22 cellular contexts compared by ENCODE assay signal in the genomic region with DNA sequence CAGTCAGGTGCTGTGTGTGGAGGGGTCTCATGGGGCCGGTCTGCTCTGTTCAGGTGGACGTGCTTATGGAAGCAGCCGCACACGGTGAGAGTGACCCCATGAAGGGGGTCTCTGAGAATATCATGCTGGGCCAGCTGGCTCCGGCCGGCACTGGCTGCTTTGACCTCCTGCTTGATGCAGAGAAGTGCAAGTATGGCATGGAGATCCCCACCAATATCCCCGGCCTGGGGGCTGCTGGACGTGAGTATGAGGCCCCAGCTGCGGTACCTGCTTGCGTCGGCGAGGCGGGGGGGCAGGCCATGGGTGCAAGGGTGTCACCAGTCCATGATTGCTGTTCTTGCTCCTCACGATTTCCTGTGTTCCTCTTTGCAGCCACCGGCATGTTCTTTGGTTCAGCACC. TPM values are rescaled to one million over a fixed set of nuclear protein-coding genes. Genes with fewer than 3 reads are reported as not detected.
DNase-seq lines count a peak whose midpoint lies in the region; ATAC-seq lines count a peak whose summit lies in the region.
"Had no signal": no experiment of that assay in that cellular context is flagged by ENCODE, and none has a peak within 500 bp of the region (broad histone marks: within the 10 kb centered on the region; RNA-seq: fewer than 3 reads in every experiment).

No MANE protein-coding gene starts in this region.

- no peak overlapping the region for H3K18ac ChIP-seq in neuronal stem cell (ENCODE audit: low read length)

- no peaks in the 10 kb centered on the region for H3K4me1 ChIP-seq in neuronal stem cell (ENCODE audit: control insufficient read depth in 2 of 2, insufficient read depth in 1 of 2, low read depth in 1 of 2, low read length in 2 of 2)
- H3K4me1 ChIP-seq: A549, Caco-2 had no signal

- H3K23ac ChIP-seq in neuronal stem cell (ENCODE audit: low read depth, low read length, poor library complexity), result no peak overlapping the region

- H3K4me3 Mint-ChIP-seq in activated T-cell treated with anti-CD3 and anti-CD28 coated beads, Interleukin-2, amount 50 U/mL, for 24 hours, result no peak overlapping the region
- H3K4me3 Mint-ChIP-seq in T-helper 17 cell, result peak overlapping the region; percentile 47
- H3K4me3 Mint-ChIP-seq in effector memory CD8-positive, alpha-beta T cell, result no peak overlapping the region
- H3K4me3 Mint-ChIP-seq: HFFc6 had no signal

- no peak overlapping the region for H3K27ac ChIP-seq in neuronal stem cell (replicated peaks; ENCODE audit: low read length)
- H3K27ac ChIP-seq: 22Rv1, A549, C4-2B had no signal

- H3K9me3 ChIP-seq in T-helper 17 cell (ENCODE audit: control insufficient read depth, low read length, poor library complexity, severe bottlenecking) (no peaks in the 10 kb centered on the region), neuronal stem cell (replicated peaks in 1 of 2; ENCODE audit: control insufficient read depth in 2 of 2, insufficient read depth in 1 of 2, low read depth in 1 of 2, low read length in 2 of 2) (no peaks in the 10 kb centered on the region)
- H3K9me3 ChIP-seq: A549, Caco-2 had no signal

- H3K27me3 Mint-ChIP-seq in activated T-cell treated with anti-CD3 and anti-CD28 coated beads, Interleukin-2, amount 50 U/mL, for 24 hours, result no peaks in the 10 kb centered on the region
- no peaks in the 10 kb centered on the region for H3K27me3 Mint-ChIP-seq in T-helper 17 cell
- H3K27me3 Mint-ChIP-seq in effector memory CD8-positive, alpha-beta T cell, result no peaks in the 10 kb centered on the region
- H3K27me3 Mint-ChIP-seq: CD4-positive, alpha-beta T cell had no signal

- H3K79me1 ChIP-seq in neuronal stem cell (ENCODE audit: low read depth, low read length), result no peaks in the 10 kb centered on the region

- peak; percentile 4 for ATAC-seq in T-helper 17 cell
- no peak for ATAC-seq in effector memory CD8-positive, alpha-beta T cell (replicated peaks)
- ATAC-seq in GM21528 (IDR thresholded peaks at IDR 0.05; ENCODE audit: low FRiP score, unreplicated experiment), result no peak
- ATAC-seq: HCT116 had no signal

- H3K4me1 Mint-ChIP-seq in activated T-cell treated with anti-CD3 and anti-CD28 coated beads, Interleukin-2, amount 50 U/mL, for 24 hours (ENCODE audit: low read depth), result no peaks in the 10 kb centered on the region
- peaks cover 10% of the 10 kb centered on the region for H3K4me1 Mint-ChIP-seq in T-helper 17 cell
- no peaks in the 10 kb centered on the region for H3K4me1 Mint-ChIP-seq in effector memory CD8-positive, alpha-beta T cell (ENCODE audit: low read depth in 2 of 2)

- H2AK5ac ChIP-seq in neuronal stem cell (ENCODE audit: low read depth, low read length), result no peak overlapping the region

- H3K4ac ChIP-seq in neuronal stem cell (ENCODE audit: low read length), result peak overlapping the region; percentile 44

- H2BK120ac ChIP-seq in neuronal stem cell (ENCODE audit: low read depth, low read length), result no peak overlapping the region

- H3K36me3 ChIP-seq in neuronal stem cell (replicated peaks in 1 of 2; ENCODE audit: control insufficient read depth in 2 of 2, insufficient read depth in 2 of 2, low read length in 2 of 2), result peaks cover 54 to 91% of the 10 kb centered on the region in 2 donors

- H2AFZ ChIP-seq in neuronal stem cell (ENCODE audit: low read length), result no peak overlapping the region

- H4K8ac ChIP-seq in neuronal stem cell (ENCODE audit: low read depth, low read length), result no peak overlapping the region

- H4K91ac ChIP-seq in neuronal stem cell (ENCODE audit: low read depth, low read length, poor library complexity), result no peak overlapping the region

- H3K4me3 ChIP-seq in neuronal stem cell (ENCODE audit: low read length in 2 of 2), result no peak overlapping the region
- H3K4me3 ChIP-seq: A549 had no signal

- no peak overlapping the region for H3K14ac ChIP-seq in neuronal stem cell (ENCODE audit: low read length)

- H2BK5ac ChIP-seq in neuronal stem cell (ENCODE audit: low read length), result no peak overlapping the region

- no peak overlapping the region for H3K9ac ChIP-seq in neuronal stem cell (ENCODE audit: low read depth, low read length, poor library complexity)

- WGBS in neuronal stem cell (ENCODE audit: extremely low coverage in 2 of 2, insufficient read length in 2 of 2, insufficient replicate concordance in 1 of 2), 2 donors, result no CpG with 5 or more reads among the region's 15 CpGs

- peak overlapping the region; percentile 26 for H3K27ac Mint-ChIP-seq in activated T-cell treated with anti-CD3 and anti-CD28 coated beads, Interleukin-2, amount 50 U/mL, for 24 hours
- peak overlapping the region; percentile 80 for H3K27ac Mint-ChIP-seq in T-helper 17 cell
- peak overlapping the region; percentile 63 to 92 for H3K27ac Mint-ChIP-seq in effector memory CD8-positive, alpha-beta T cell

- no peak for DNase-seq in activated T-cell treated with anti-CD3 and anti-CD28 coated beads, Interleukin-2, amount 50 U/mL, for 24 hours
- DNase-seq in activated T-cell treated with anti-CD3 and anti-CD28 coated beads, Interleukin-2, amount 50 U/mL, for 48 hours, result no peak
- DNase-seq in T-helper 17 cell (no peak), neuronal stem cell (ENCODE audit: low spot score) (no peak), NCI-H226 (no peak), D341Med (ENCODE audit: low spot score) (no peak)
- no peak for DNase-seq in effector memory CD8-positive, alpha-beta T cell
- DNase-seq: AML-193; Caco-2; CD4-positive, alpha-beta T cell; DMS153; DMS79; GDM1; GOT3; H7; HFFc6 had no signal

- peaks cover 92% of the 10 kb centered on the region for H3K36me3 Mint-ChIP-seq in activated T-cell treated with anti-CD3 and anti-CD28 coated beads, Interleukin-2, amount 50 U/mL, for 24 hours (ENCODE audit: low read depth)
- H3K36me3 Mint-ChIP-seq in T-helper 17 cell (ENCODE audit: low read depth), result peaks cover 16% of the 10 kb centered on the region
- peaks cover 89% of the 10 kb centered on the region for H3K36me3 Mint-ChIP-seq in effector memory CD8-positive, alpha-beta T cell (ENCODE audit: insufficient read depth)

- H2BK12ac ChIP-seq in neuronal stem cell (ENCODE audit: low read length), result no peak overlapping the region

- no peaks in the 10 kb centered on the region for H3K27me3 ChIP-seq in neuronal stem cell (ENCODE audit: control insufficient read depth in 3 of 3, insufficient read depth in 3 of 3, low read depth in 1 of 3, low read length in 3 of 3)

- H3K4me2 ChIP-seq in neuronal stem cell (ENCODE audit: insufficient read depth, low read length, poor library complexity, severe bottlenecking), result no peak overlapping the region
- H3K4me2 ChIP-seq: A549 had no signal

- no peaks in the 10 kb centered on the region for H3K9me3 Mint-ChIP-seq in activated T-cell treated with anti-CD3 and anti-CD28 coated beads, Interleukin-2, amount 50 U/mL, for 24 hours
- H3K9me3 Mint-ChIP-seq in effector memory CD8-positive, alpha-beta T cell, result no peaks in the 10 kb centered on the region
- H3K9me3 Mint-ChIP-seq: CD4-positive, alpha-beta T cell; HFFc6 had no signal

- H2BK15ac ChIP-seq in neuronal stem cell (ENCODE audit: low read length), result no peak overlapping the region

RNA-seq across cellular contexts. Expression of a gene that starts 27.9 kb away (rescaled TPM):
- 100 to 1,000 TPM; 553 to 572 TPM for total RNA-seq in T-helper 17 cell
- polyA plus RNA-seq in neuronal stem cell (2013, experiment 1 of 2), result 40.1 TPM
- 39.2 TPM for polyA plus RNA-seq in neuronal stem cell (2013, experiment 2 of 2)

RNA-seq across cellular contexts. Expression of a gene that starts 30.9 kb away (rescaled TPM):
- total RNA-seq in T-helper 17 cell, result not detected
- 0.03 TPM for polyA plus RNA-seq in neuronal stem cell (2013, experiment 1 of 2)
- polyA plus RNA-seq in neuronal stem cell (2013, experiment 2 of 2), result not detected
- total RNA-seq: Caco-2, H7, HFFc6 had no signal
- polyA plus RNA-seq: A549, BJ had no signal

RNA-seq across cellular contexts. Expression of a gene that starts 32.7 kb away (rescaled TPM):
- 10 to 100 TPM; 44.9 to 49.5 TPM for total RNA-seq in T-helper 17 cell
- polyA plus RNA-seq in neuronal stem cell (2013, experiment 1 of 2), result 12.7 TPM
- 12.7 TPM for polyA plus RNA-seq in neuronal stem cell (2013, experiment 2 of 2)

RNA-seq across cellular contexts. Expression of a gene that starts 36.8 kb away (rescaled TPM):
- 10 to 100 TPM; 41.7 to 49.2 TPM for total RNA-seq in T-helper 17 cell
- 4.8 TPM for polyA plus RNA-seq in neuronal stem cell (2013, experiment 1 of 2)
- 4.9 TPM for polyA plus RNA-seq in neuronal stem cell (2013, experiment 2 of 2)
- total RNA-seq: Caco-2 had no signal

RNA-seq across cellular contexts. Expression of a gene that starts 46.4 kb away (rescaled TPM):
- 1 to 10 TPM; 2.9 to 3.1 TPM for total RNA-seq in T-helper 17 cell
- polyA plus RNA-seq in neuronal stem cell (2013, experiment 1 of 2), result 0.63 TPM
- polyA plus RNA-seq in neuronal stem cell (2013, experiment 2 of 2), result 0.62 TPM

Comparison
In these comparisons a context has a peak if more than half of its experiments do, and no peak if none do; other contexts are left out.
1. H3K27ac Mint-ChIP-seq: peak in every context shown above with its lines; median percentile 80 in T-helper 17 cell; 78 in effector memory CD8-positive, alpha-beta T cell; 26 in activated T-cell treated with anti-CD3 and anti-CD28 coated beads, Interleukin-2, amount 50 U/mL, for 24 hours.